Comparison of ENCODE assay signal across 29 cellular contexts in the genomic region with DNA sequence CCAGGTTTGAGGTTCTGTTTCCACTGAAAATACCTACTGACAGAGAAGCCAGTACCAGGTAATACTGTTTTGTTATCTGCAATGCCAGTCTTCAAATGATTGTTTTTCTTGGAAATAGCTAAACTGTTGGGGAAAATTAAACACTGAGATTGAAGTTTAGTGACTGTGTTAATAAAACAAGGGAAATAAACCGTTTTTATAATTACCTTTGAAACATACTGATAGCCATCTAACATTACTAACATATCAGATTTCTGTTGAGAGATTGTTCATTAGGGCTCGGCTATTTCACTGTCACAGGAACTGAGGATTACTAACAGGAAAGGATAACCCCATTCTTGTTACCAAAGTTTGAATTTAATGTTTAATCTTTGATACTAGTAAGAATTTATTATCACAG. TPM values are rescaled to one million over a fixed set of nuclear protein-coding genes. Genes with fewer than 3 reads are reported as not detected.
DNase-seq lines count a peak whose midpoint lies in the region; ATAC-seq, FAIRE-seq and TF ChIP-seq lines count a peak whose summit lies in the region.
"Had no signal": no experiment of that assay in that cellular context is flagged by ENCODE, and none has a peak within 500 bp of the region (broad histone marks: within the 10 kb centered on the region; RNA-seq: fewer than 3 reads in every experiment).

No MANE protein-coding gene starts in this region.

- H3K79me2 ChIP-seq in HepG2 (ENCODE audit: insufficient read depth, low read length) = peaks cover 6% of the 10 kb centered on the region

- POLR2A ChIA-PET in HepG2 (lab: Yijun Ruan, JAX) = interaction anchor here (5.7 kb wide), 1 partner anchor 69 kb away, joined by 52 read pairs; no protein-coding TSS in a partner anchor
- POLR2A ChIA-PET in Panc1 (lab: Charles Lee) = no interaction called here

- BruUV-seq in HepG2 (replicated peaks; lab: Mats Ljungman, UMichigan) = no TSS peak
- BruUV-seq in Panc1 (replicated peaks; lab: Mats Ljungman, UMichigan) = no TSS peak

- peak overlapping the region; percentile 82 for H3K27ac ChIP-seq in HepG2 (ENCODE audit: extremely low read length, insufficient read depth, low read length)
- no peak overlapping the region for H3K27ac ChIP-seq in right lobe of liver
- H3K27ac ChIP-seq in Panc1 (ENCODE audit: low read length) = peak overlapping the region; percentile 81
- H3K27ac ChIP-seq in brain microvascular endothelial cell = no peak overlapping the region
- H3K27ac ChIP-seq: BLaER1 treated with 17β-estradiol and CSF1 and Interleukin-3, amounts not matched to agents 10 nM and 100 nM; GM23248; RWPE1; stomach had no signal

- H3K36me3 ChIP-seq in HepG2 (replicated peaks in 1 of 2; ENCODE audit: control insufficient read depth in 1 of 2, insufficient read depth in 2 of 2, low read length in 2 of 2) (peaks cover 8 to 20% of the 10 kb centered on the region in 2 experiments), right lobe of liver (no peaks in the 10 kb centered on the region), Panc1 (ENCODE audit: control insufficient read depth, insufficient read depth, low read length) (peaks cover 22% of the 10 kb centered on the region), brain microvascular endothelial cell (replicated peaks) (no peaks in the 10 kb centered on the region)
- H3K36me3 ChIP-seq: thyroid gland had no signal

- no peak for TF ChIP-seq RAD21 in HepG2 (CRISPR knock-in tag; IDR thresholded peaks at IDR 0.05)

- no peak overlapping the region for H3K4me3 Mint-ChIP-seq in immature natural killer cell
- peak overlapping the region in 1 of 2 donors; percentile 74 for H3K4me3 Mint-ChIP-seq in CD14-positive monocyte
- H3K4me3 Mint-ChIP-seq: activated naive CD8-positive, alpha-beta T cell treated with anti-CD3 and anti-CD28 coated beads, Interleukin-2, amount 10 ng/mL, durations not matched to agents 7 days and 5 days; T-helper 17 cell had no signal

- H3K36me3 Mint-ChIP-seq in immature natural killer cell = peaks cover 7 to 17% (median 15%) of the 10 kb centered on the region in 3 donors
- H3K36me3 Mint-ChIP-seq in CD14-positive monocyte = peaks cover 39 to 43% of the 10 kb centered on the region in 2 donors
- H3K36me3 Mint-ChIP-seq: IgD-negative memory B cell had no signal

- H3K27ac Mint-ChIP-seq in immature natural killer cell (peak overlapping the region; percentile 46 to 96 (median 71)), CD14-positive monocyte (no peak overlapping the region)
- H3K27ac Mint-ChIP-seq: activated naive CD8-positive, alpha-beta T cell treated with anti-CD3 and anti-CD28 coated beads, Interleukin-2, amount 10 ng/mL, durations not matched to agents 7 days and 5 days; T-helper 17 cell had no signal

- H3K9ac ChIP-seq in HepG2 (ENCODE audit: insufficient read depth, low read depth, low read length) = peak overlapping the region; percentile 69
- H3K9ac ChIP-seq: BLaER1 treated with 17β-estradiol and CSF1 and Interleukin-3, amounts not matched to agents 10 nM and 100 nM; GM23248 had no signal

- CTCF ChIA-PET in HepG2 (lab: Yijun Ruan, JAX; ENCODE audit: low intra/inter-chr PET ratio, low total read pairs) = no interaction called here
- CTCF ChIA-PET in Panc1 (lab: Charles Lee) = no interaction called here

- WGBS in HepG2 (ENCODE audit: low lambda C conversion rate) = 26% methylated on average over 2 of the region's 2 CpGs
- WGBS in right lobe of liver (ENCODE audit: insufficient coverage, low coverage, low lambda C conversion rate, missing lambda C conversion rate) = 32% methylated on average over 2 of the region's 2 CpGs

- no peaks in the 10 kb centered on the region for H4K20me1 ChIP-seq in HepG2 (ENCODE audit: insufficient read depth, low read length)

- no peak overlapping the region for H2AFZ ChIP-seq in HepG2 (ENCODE audit: low read length)
- H2AFZ ChIP-seq: GM23248 had no signal

- intact Hi-C loops in HepG2 (cut with micrococcal nuclease; ENCODE audit: unreplicated experiment) = loop anchor here (2.0 kb wide), 1 partner anchor 100 kb away; no protein-coding TSS in a partner anchor
- intact Hi-C loops in right lobe of liver (cut with DNase I) = no loop called here
- intact Hi-C loops in Panc1 (cut with micrococcal nuclease; ENCODE audit: unreplicated experiment) = no loop called here
- intact Hi-C loops in CD14-positive monocyte (cut with micrococcal nuclease) = loop anchor here in 1 of 2 donors (10.0 kb wide), 1 partner anchor 58 kb away; no protein-coding TSS in a partner anchor

- peaks cover 84% of the 10 kb centered on the region for H3K4me1 ChIP-seq in HepG2 (ENCODE audit: insufficient read depth, low read length)
- H3K4me1 ChIP-seq in right lobe of liver = peaks cover 0 to 31% (median 4%) of the 10 kb centered on the region in 4 donors
- peaks cover 49% of the 10 kb centered on the region for H3K4me1 ChIP-seq in Panc1 (ENCODE audit: control insufficient read depth, insufficient read depth, low read length)

- DNase-seq in HepG2 (ENCODE audit: low spot score) (no peak), right lobe of liver (no peak), Panc1 (ENCODE audit: low read depth, low spot score) (no peak), immature natural killer cell (no peak), C1 segment of cervical spinal cord (lab: John Stamatoyannopoulos, UW) (no peak), T1000 (lab: John Stamatoyannopoulos, UW) (no peak), CD14-positive monocyte (ENCODE audit: low spot score) (no peak), brain microvascular endothelial cell (no peak)
- DNase-seq: activated CD4-positive, alpha-beta T cell treated with anti-CD3 and anti-CD28 coated beads for 4 hours; activated gamma-delta T cell; activated naive CD8-positive, alpha-beta T cell treated with anti-CD3 and anti-CD28 coated beads, Interleukin-2, amount 10 ng/mL, durations not matched to agents 7 days and 5 days; activated T-cell treated with anti-CD3 and anti-CD28 coated beads for 4 hours; cerebellar nuclear complex; EL; GM23248; hippocampal formation; NCI-H1105 treated with DMSO at 0.1 percent for 48 hours; NCI-H2029; NCI-H226; NCI-H69; occipital lobe; stomach; T-helper 17 cell; thyroid gland had no signal

- H3K9me3 ChIP-seq in HepG2 (ENCODE audit: low read length) (no peaks in the 10 kb centered on the region), right lobe of liver (no peaks in the 10 kb centered on the region), Panc1 (ENCODE audit: control insufficient read depth, insufficient read depth, low read depth, low read length) (no peaks in the 10 kb centered on the region)
- H3K9me3 ChIP-seq: stomach, thyroid gland had no signal

- peak overlapping the region; percentile 66 for H3K4me2 ChIP-seq in HepG2 (ENCODE audit: low read depth, low read length)

- peaks cover 52 to 54% of the 10 kb centered on the region in 2 donors for H3K4me1 Mint-ChIP-seq in immature natural killer cell
- peaks cover 29% of the 10 kb centered on the region for H3K4me1 Mint-ChIP-seq in CD14-positive monocyte

- H3K4me3 ChIP-seq in HepG2 (replicated peaks in 1 of 3; ENCODE audit: insufficient read depth in 1 of 3, low read depth in 2 of 3, low read length in 3 of 3) = peak overlapping the region in 2 of 3 experiments; percentile 3 to 38; a peak in 2 of 6 replicates
- no peak overlapping the region for H3K4me3 ChIP-seq in right lobe of liver
- no peak overlapping the region for H3K4me3 ChIP-seq in Panc1 (ENCODE audit: low read depth in 2 of 2, low read length in 2 of 2)
- no peak overlapping the region for H3K4me3 ChIP-seq in brain microvascular endothelial cell (ENCODE audit: low read depth, low read length)
- H3K4me3 ChIP-seq: BLaER1 treated with 17β-estradiol and CSF1 and Interleukin-3, amounts not matched to agents 10 nM and 100 nM; GM23248; stomach; thyroid gland had no signal

- TF ChIP-seq CTCF in HepG2 (CRISPR knock-in tag; IDR thresholded peaks at IDR 0.05) = no peak
- no peak for TF ChIP-seq CTCF in right lobe of liver (IDR thresholded peaks at IDR 0.05)
- TF ChIP-seq CTCF in Panc1 (IDR thresholded peaks at IDR 0.05) = no peak
- no peak for TF ChIP-seq CTCF in CD14-positive monocyte (IDR thresholded peaks at IDR 0.05)
- no peak for TF ChIP-seq CTCF in brain microvascular endothelial cell (IDR thresholded peaks at IDR 0.05; ENCODE audit: low read depth, low read length, missing control alignments)

- FAIRE-seq in HepG2 (lab: Jason Lieb, UNC) = no peak
- FAIRE-seq: astrocyte had no signal

- H3K27me3 Mint-ChIP-seq in immature natural killer cell (ENCODE audit: low read depth in 3 of 3) = no peaks in the 10 kb centered on the region
- H3K27me3 Mint-ChIP-seq in CD14-positive monocyte (ENCODE audit: low read depth in 3 of 3) = peaks cover 81 to 90% (median 82%) of the 10 kb centered on the region in 3 donors
- H3K27me3 Mint-ChIP-seq: activated naive CD8-positive, alpha-beta T cell treated with anti-CD3 and anti-CD28 coated beads, Interleukin-2, amount 10 ng/mL, durations not matched to agents 7 days and 5 days; IgD-negative memory B cell; T-helper 17 cell had no signal

- TF ChIP-seq EP300 in HepG2 (IDR thresholded peaks at IDR 0.05; ENCODE audit: low read depth in 2 of 2, low read length in 2 of 2) = no peak
- no peak for TF ChIP-seq EP300 in HepG2 (CRISPR knock-in tag; IDR thresholded peaks at IDR 0.05; ENCODE audit: borderline replicate concordance)

- ATAC-seq in HepG2 (no peak), right lobe of liver (no peak), Panc1 (no peak)
- ATAC-seq: left lobe of liver, T-helper 17 cell had no signal

- TF ChIP-seq POLR2A in HepG2 (IDR thresholded peaks at IDR 0.05; ENCODE audit: insufficient read depth in 1 of 2, low read depth in 2 of 2, low read length in 2 of 2) (no peak), right lobe of liver (IDR thresholded peaks at IDR 0.05) (no peak)

- H3K27me3 ChIP-seq in HepG2 (ENCODE audit: control insufficient read depth in 1 of 2, insufficient read depth in 2 of 2, low read length in 2 of 2) = no peaks in the 10 kb centered on the region
- no peaks in the 10 kb centered on the region for H3K27me3 ChIP-seq in right lobe of liver
- no peaks in the 10 kb centered on the region for H3K27me3 ChIP-seq in Panc1 (ENCODE audit: control insufficient read depth, insufficient read depth, low read length)
- no peaks in the 10 kb centered on the region for H3K27me3 ChIP-seq in brain microvascular endothelial cell (replicated peaks)
- H3K27me3 ChIP-seq: stomach, thyroid gland had no signal

- in situ Hi-C loops in HepG2 (cut with HindIII; ENCODE audit: extremely low pct_ligation_motif_present, low pct_unique_long_range_greater_than_20kb) = loop anchor here (5.0 kb wide), 1 partner anchor 69 kb away; no protein-coding TSS in a partner anchor
- in situ Hi-C loops in Panc1 (cut with HindIII; ENCODE audit: low pct_unique_long_range_greater_than_20kb, low sequenced_read_pairs) = no loop called here
- in situ Hi-C loops in brain microvascular endothelial cell (cut with HindIII; ENCODE audit: low pct_ligation_motif_present, low sequenced_read_pairs) = no loop called here

- H3K9me3 Mint-ChIP-seq in immature natural killer cell (peaks cover 0 to 2% (median 0%) of the 10 kb centered on the region in 6 donors), CD14-positive monocyte (peaks cover 0 to 15% (median 9%) of the 10 kb centered on the region in 7 donors)
- H3K9me3 Mint-ChIP-seq: activated naive CD8-positive, alpha-beta T cell treated with anti-CD3 and anti-CD28 coated beads, Interleukin-2, amount 10 ng/mL, durations not matched to agents 7 days and 5 days; IgD-negative memory B cell had no signal

RNA-seq across cellular contexts. Expression of gene CYB5B, which starts 42.1 kb away (rescaled TPM):
- total RNA-seq in HepG2 (2016; rRNA removed; fragmentation: Illumina TruSeq; extraction: Trizol) (432 and 638 TPM in 2 replicates), right lobe of liver (10 to 100 TPM; 19.1 to 42.1 (median 30.5) TPM), Panc1 (2021; ENCODE audit: unreplicated experiment) (326 TPM)
- 65.6 and 75.3 TPM in 2 replicates for total RNA-seq in HepG2 (2016; cell fraction: cytosol; rRNA removed; fragmentation: Illumina TruSeq; extraction: Trizol; ENCODE audit: low read depth)
- 436 and 657 TPM in 2 replicates for total RNA-seq in HepG2 (2016; cell fraction: insoluble cytoplasmic fraction; rRNA removed; fragmentation: Illumina TruSeq; extraction: Trizol)
- total RNA-seq in HepG2 (2016; cell fraction: membrane; rRNA removed; fragmentation: Illumina TruSeq; extraction: Trizol) = 216 TPM in 2 replicates
- 130 and 153 TPM in 2 replicates for total RNA-seq in HepG2 (2016; cell fraction: nucleus; rRNA removed; fragmentation: Illumina TruSeq; extraction: Trizol)
- polyA plus RNA-seq in HepG2 (2011; rRNA removed) (207 and 234 TPM in 2 replicates), immature natural killer cell (100 to 1,000 TPM; 210 to 235 (median 233) TPM), CD14-positive monocyte (10 to 100 TPM; 84.9 to 90.4 TPM)
- polyA plus RNA-seq in HepG2 (2011; cell fraction: cytosol; rRNA removed) = 139 and 166 TPM in 2 replicates
- 47.1 and 59.8 TPM in 2 replicates for polyA plus RNA-seq in HepG2 (2011; cell fraction: nucleus; rRNA removed)
- polyA plus RNA-seq in HepG2 (2012) = 126 and 167 TPM in 2 replicates
- 67.1 and 71.7 TPM in 2 replicates for polyA plus RNA-seq in HepG2 (2016; cell fraction: cytosol; fragmentation: Illumina TruSeq; extraction: Trizol; ENCODE audit: low read depth)
- 674 and 738 TPM in 2 replicates for polyA plus RNA-seq in HepG2 (2016; cell fraction: insoluble cytoplasmic fraction; fragmentation: Illumina TruSeq; extraction: Trizol; ENCODE audit: low read depth)
- 166 and 175 TPM in 2 replicates for polyA plus RNA-seq in HepG2 (2016; cell fraction: membrane; fragmentation: Illumina TruSeq; extraction: Trizol; ENCODE audit: low read depth)
- 241 and 258 TPM in 2 replicates for polyA plus RNA-seq in HepG2 (2016; cell fraction: nucleus; fragmentation: Illumina TruSeq; extraction: Trizol; ENCODE audit: insufficient read depth, low read depth)
- 211 and 254 TPM in 2 replicates for polyA minus RNA-seq in HepG2 (2011; rRNA and poly(A)+ RNA removed; ENCODE audit: low replicate concordance)
- polyA minus RNA-seq in HepG2 (2011; cell fraction: cytosol; rRNA and poly(A)+ RNA removed) = 91.9 and 119 TPM in 2 replicates
- 108 and 125 TPM in 2 replicates for polyA minus RNA-seq in HepG2 (2011; cell fraction: nucleus; rRNA and poly(A)+ RNA removed)
- 396 TPM for polyA plus RNA-seq in Panc1 (2012; ENCODE audit: insufficient read length)

Comparison
In these comparisons a context has a peak if more than half of its experiments do, and no peak if none do; other contexts are left out.
1. H3K27ac ChIP-seq: peak in HepG2 (single experiment) and Panc1 (single experiment); none in right lobe of liver (0 of 3) and brain microvascular endothelial cell (single experiment).
2. H3K4me3 ChIP-seq: peak in HepG2 (2 of 3); none in right lobe of liver (0 of 3), Panc1 (0 of 2) and brain microvascular endothelial cell (single experiment).
3. H3K27ac Mint-ChIP-seq: peak in immature natural killer cell (6 of 6); none in CD14-positive monocyte (0 of 7).